ENCODE assay signal across 22 cellular contexts in the genomic region with DNA sequence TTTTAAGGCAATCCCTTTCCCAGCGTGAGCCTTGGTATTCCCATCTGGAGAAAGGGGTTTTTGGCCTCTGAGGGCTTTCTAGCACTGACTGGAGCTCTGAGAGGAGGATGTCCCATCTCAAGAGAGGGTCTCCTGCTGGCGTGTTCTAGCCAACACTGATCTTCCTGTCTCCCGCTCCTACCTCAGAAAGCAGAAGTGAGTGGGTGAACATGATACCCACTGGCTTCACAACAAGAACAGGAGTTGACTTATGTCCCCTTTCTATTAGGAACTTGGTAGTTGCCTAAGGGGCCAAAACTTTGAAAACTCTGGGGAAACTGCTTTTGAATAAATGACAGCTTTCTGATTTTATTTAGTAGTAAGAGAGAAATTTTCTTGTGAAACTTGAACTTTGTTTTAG.
DNase-seq lines count a peak whose midpoint lies in the region; ATAC-seq, FAIRE-seq and TF ChIP-seq lines count a peak whose summit lies in the region.
"Had no signal": no experiment of that assay in that cellular context is flagged by ENCODE, and none has a peak within 500 bp of the region (broad histone marks: within the 10 kb centered on the region; RNA-seq: fewer than 3 reads in every experiment).

No MANE protein-coding gene starts in this region.

- H3K9me1 ChIP-seq in K562 (ENCODE audit: control insufficient read depth, insufficient read depth, low read length): no peaks in the 10 kb centered on the region

- no peak overlapping the region for H2AFZ ChIP-seq in K562 (ENCODE audit: low read depth, low read length)
- H2AFZ ChIP-seq: GM23338 had no signal

- H3K4me1 ChIP-seq in K562 (replicated peaks in 1 of 2; ENCODE audit: control insufficient read depth in 2 of 2, insufficient read depth in 2 of 2, low read length in 2 of 2): no peaks in the 10 kb centered on the region
- H3K4me1 ChIP-seq: HAP-1 had no signal

- CTCF ChIA-PET in K562 (lab: Yijun Ruan, JAX; ENCODE audit: low intra/inter-chr PET ratio): no interaction called here

- TF ChIP-seq EP300 in K562 (IDR thresholded peaks at IDR 0.05; ENCODE audit: low read length): no peak

- in situ Hi-C loops in K562 (cut with MboI): no loop called here

- 3% methylated on average over 3 of the region's 3 CpGs for WGBS in K562 (ENCODE audit: insufficient coverage, low coverage, missing lambda C conversion rate)

- H3K9me3 ChIP-seq in K562 (replicated peaks; ENCODE audit: control insufficient read depth, insufficient read depth, low read depth, low read length): no peaks in the 10 kb centered on the region
- H3K9me3 ChIP-seq: HAP-1 had no signal

- no peaks in the 10 kb centered on the region for H3K36me3 ChIP-seq in K562 (ENCODE audit: control insufficient read depth, insufficient read depth, low read length)
- H3K36me3 ChIP-seq: BLaER1, HAP-1 had no signal

- H3K9ac ChIP-seq in K562 (ENCODE audit: insufficient read depth in 1 of 2, low read depth in 2 of 2, low read length in 2 of 2): no peak overlapping the region
- H3K9ac ChIP-seq: BLaER1 had no signal

- no peak overlapping the region for H3K27ac ChIP-seq in K562 (ENCODE audit: extremely low read depth, low read depth, low read length)
- H3K27ac ChIP-seq: 22Rv1, BLaER1, C4-2B had no signal

- no peak overlapping the region for H3K4me2 ChIP-seq in K562 (ENCODE audit: insufficient read depth, low read length)
- H3K4me2 ChIP-seq: BLaER1, GM23338 had no signal

- H3K27me3 ChIP-seq in K562 (ENCODE audit: control insufficient read depth in 2 of 2, insufficient read depth in 2 of 2, low read length in 2 of 2): no peaks in the 10 kb centered on the region
- H3K27me3 ChIP-seq: BLaER1 had no signal

- DNase-seq in NOMO-1 treated with DMSO at 0.1 percent for 48 hours (lab: John Stamatoyannopoulos, UW; ENCODE audit: unreplicated experiment): peak; percentile 2
- DNase-seq in NOMO-1 (lab: John Stamatoyannopoulos, UW; ENCODE audit: unreplicated experiment in 2 of 2): no peak
- DNase-seq in MV-4-11 (lab: John Stamatoyannopoulos, UW): peak; percentile 54
- DNase-seq in K562 (ENCODE audit: extremely low read depth in 1 of 4, low spot score in 3 of 4): no peak
- no peak for DNase-seq in H54 (ENCODE audit: insufficient read length, low spot score)
- no peak for DNase-seq in HTR-8/SVneo (ENCODE audit: insufficient read length, low spot score)
- DNase-seq: CD4-positive, alpha-beta T cell; CD8-positive, alpha-beta memory T cell; DMS 273 treated with DMSO at 0.1 percent for 48 hours; DMS79; EL; GDM1; HFFc6 had no signal

- H4K20me1 ChIP-seq in K562 (replicated peaks; ENCODE audit: control insufficient read depth, insufficient read depth, low read length): no peaks in the 10 kb centered on the region
- H4K20me1 ChIP-seq: BLaER1 had no signal

- H3K79me2 ChIP-seq in K562 (ENCODE audit: control insufficient read depth, insufficient read depth, low read length): no peaks in the 10 kb centered on the region

- TF ChIP-seq CTCF in K562 (IDR thresholded peaks at IDR 0.05 in 2 of 3, conservative IDR thresholded peaks at IDR 0.05 in 1 of 3; ENCODE audit: insufficient read depth in 2 of 3, low read depth in 1 of 3, low read length in 3 of 3): no peak

- TF ChIP-seq RAD21 in K562 (CRISPR knock-in tag; conservative IDR thresholded peaks at IDR 0.05 in 1 of 2, IDR thresholded peaks at IDR 0.05 in 1 of 2): no peak

- ATAC-seq in K562 (no peak), GM21786 (IDR thresholded peaks at IDR 0.05; ENCODE audit: unreplicated experiment) (no peak)
- ATAC-seq: GM12878, GM23338 had no signal

- no peak for TF ChIP-seq POLR2A in K562 (conservative IDR thresholded peaks at IDR 0.05)
- no peak for TF ChIP-seq POLR2A in H54 (IDR thresholded peaks at IDR 0.05; ENCODE audit: low read depth, low read length)

- BruUV-seq in K562 (replicated peaks; lab: Mats Ljungman, UMichigan): no TSS peak

- no peak for FAIRE-seq in K562 (lab: Jason Lieb, UNC)
- FAIRE-seq in H54 (lab: Jason Lieb, UNC): no peak
- FAIRE-seq in HTR-8/SVneo (lab: Jason Lieb, UNC): no peak
- FAIRE-seq: A204.1, D721Med, GM12878 had no signal

- intact Hi-C loops in K562 (cut with micrococcal nuclease): no loop called here

- H3K4me3 ChIP-seq in K562: no peak overlapping the region
- H3K4me3 ChIP-seq: BLaER1, GM12878, GM23338, HAP-1 had no signal

- POLR2A ChIA-PET in K562 (lab: Yijun Ruan, JAX): no interaction called here

TF ChIP-seq in K562, 482 proteins besides CTCF, POLR2A, EP300 and RAD21:
- no peak for TF ChIP-seq NFE2 (IDR thresholded peaks at IDR 0.05; ENCODE audit: low read depth)
- TF ChIP-seq SPI1 (IDR thresholded peaks at IDR 0.05; ENCODE audit: borderline replicate concordance, low read depth, low read length): peak; percentile 43; the same call in 1 of the 2 replicates
TF ChIP-seq in K562: peak in this region for 1.

Comparison
In these comparisons a context has a peak if more than half of its experiments do, and no peak if none do; other contexts are left out.
1. DNase-seq: peak in NOMO-1 treated with DMSO at 0.1 percent for 48 hours (single experiment) and MV-4-11 (single experiment); none in NOMO-1 (0 of 2), K562 (0 of 4), H54 (single experiment) and HTR-8/SVneo (single experiment).